In genomic region chr21:17427831-17428483, GRCh38 we compare ENCODE assay signal across 13 cellular contexts.
DNase-seq lines count a peak whose midpoint lies in the region; ATAC-seq and TF ChIP-seq lines count a peak whose summit lies in the region.
"Had no signal": no experiment of that assay in that cellular context is flagged by ENCODE, and none has a peak within 500 bp of the region (broad histone marks: within the 10 kb centered on the region; RNA-seq: fewer than 3 reads in every experiment).

No MANE protein-coding gene starts in this region.

- no peak overlapping the region for H2BK15ac ChIP-seq in neuronal stem cell (ENCODE audit: low read length)

- H3K79me1 ChIP-seq in neuronal stem cell (ENCODE audit: low read depth, low read length) = no peaks in the 10 kb centered on the region

- H4K91ac ChIP-seq in neuronal stem cell (ENCODE audit: low read depth, low read length, poor library complexity) = no peak overlapping the region

- H2BK120ac ChIP-seq in neuronal stem cell (ENCODE audit: low read depth, low read length) = no peak overlapping the region

- H3K27me3 ChIP-seq in neuronal stem cell (ENCODE audit: control insufficient read depth in 3 of 3, insufficient read depth in 3 of 3, low read depth in 1 of 3, low read length in 3 of 3) (no peaks in the 10 kb centered on the region), osteoblast (ENCODE audit: insufficient read depth, low read length) (no peaks in the 10 kb centered on the region)
- H3K27me3 ChIP-seq: heart left ventricle had no signal

- H3K4me3 ChIP-seq in neuronal stem cell (ENCODE audit: low read length in 2 of 2) (no peak overlapping the region), osteoblast (ENCODE audit: insufficient read depth, low read length) (no peak overlapping the region)
- H3K4me3 ChIP-seq: heart left ventricle had no signal

- peak; percentile 96 for ATAC-seq in GM19452 (IDR thresholded peaks at IDR 0.05; ENCODE audit: unreplicated experiment)
- peak; percentile 90 for ATAC-seq in HG02938 (IDR thresholded peaks at IDR 0.05; ENCODE audit: unreplicated experiment)
- ATAC-seq in HG03575 (IDR thresholded peaks at IDR 0.05; ENCODE audit: extremely low read depth, insufficient number of reproducible peaks, low FRiP score, unreplicated experiment) = peak; percentile 95
- ATAC-seq: heart left ventricle had no signal

- H3K9me3 ChIP-seq in neuronal stem cell (replicated peaks in 1 of 2; ENCODE audit: control insufficient read depth in 2 of 2, insufficient read depth in 1 of 2, low read depth in 1 of 2, low read length in 2 of 2) (no peaks in the 10 kb centered on the region), osteoblast (ENCODE audit: low read depth, low read length) (no peaks in the 10 kb centered on the region)
- H3K9me3 ChIP-seq: heart left ventricle had no signal

- H2BK5ac ChIP-seq in neuronal stem cell (ENCODE audit: low read length) = no peak overlapping the region

- no peak overlapping the region for H2BK12ac ChIP-seq in neuronal stem cell (ENCODE audit: low read length)

- no CpG with 5 or more reads among the region's 10 CpGs for WGBS in neuronal stem cell (ENCODE audit: extremely low coverage in 2 of 2, insufficient read length in 2 of 2, insufficient replicate concordance in 1 of 2), 2 donors

- H3K9ac ChIP-seq in neuronal stem cell (ENCODE audit: low read depth, low read length, poor library complexity) = no peak overlapping the region

- no peak overlapping the region for H3K4ac ChIP-seq in neuronal stem cell (ENCODE audit: low read length)

- no peak overlapping the region for H2AFZ ChIP-seq in neuronal stem cell (ENCODE audit: low read length)
- H2AFZ ChIP-seq in osteoblast (ENCODE audit: low read length) = no peak overlapping the region

- H3K4me1 ChIP-seq in neuronal stem cell (ENCODE audit: control insufficient read depth in 2 of 2, insufficient read depth in 1 of 2, low read depth in 1 of 2, low read length in 2 of 2) (no peaks in the 10 kb centered on the region), osteoblast (ENCODE audit: insufficient read depth, low read length) (no peaks in the 10 kb centered on the region)
- H3K4me1 ChIP-seq: heart left ventricle had no signal

- TF ChIP-seq CTCF in osteoblast (IDR thresholded peaks at IDR 0.05; ENCODE audit: extremely low read depth, low read depth, low read length) = no peak

- H4K8ac ChIP-seq in neuronal stem cell (ENCODE audit: low read depth, low read length) = no peak overlapping the region

- no peaks in the 10 kb centered on the region for H3K79me2 ChIP-seq in osteoblast (ENCODE audit: insufficient read depth, low read length)

- no peaks in the 10 kb centered on the region for H3K36me3 ChIP-seq in neuronal stem cell (replicated peaks in 1 of 2; ENCODE audit: control insufficient read depth in 2 of 2, insufficient read depth in 2 of 2, low read length in 2 of 2)
- H3K36me3 ChIP-seq in osteoblast (ENCODE audit: insufficient read depth, low read length) = no peaks in the 10 kb centered on the region
- H3K36me3 ChIP-seq: heart left ventricle had no signal

- no peak overlapping the region for H2AK5ac ChIP-seq in neuronal stem cell (ENCODE audit: low read depth, low read length)

- H3K27ac ChIP-seq in neuronal stem cell (replicated peaks; ENCODE audit: low read length) = no peak overlapping the region
- no peak overlapping the region for H3K27ac ChIP-seq in osteoblast (ENCODE audit: low read depth, low read length)
- H3K27ac ChIP-seq: heart left ventricle had no signal

- no peak overlapping the region for H3K14ac ChIP-seq in neuronal stem cell (ENCODE audit: low read length)

- TF ChIP-seq POLR2A in erythroblast (IDR thresholded peaks at IDR 0.05; ENCODE audit: low read length) = no peak

- peak; percentile 85 for DNase-seq in DMS79 treated with DMSO at 0.1 percent for 48 hours (lab: John Stamatoyannopoulos, UW)
- DNase-seq in UCSD-AML1 (lab: John Stamatoyannopoulos, UW; ENCODE audit: unreplicated experiment) = no peak
- DNase-seq in erythroblast (lab: John Stamatoyannopoulos, UW) = no peak
- no peak for DNase-seq in neuronal stem cell (ENCODE audit: low spot score)
- no peak for DNase-seq in osteoblast (ENCODE audit: insufficient read length, low spot score, missing footprints)
- DNase-seq: activated gamma-delta T cell treated with Interleukin-2 at 50 U/mL for 16 hours, cortex of kidney, heart left ventricle, mesenchymal stem cell, NCI-H1105 had no signal

- no peaks in the 10 kb centered on the region for H4K20me1 ChIP-seq in osteoblast (ENCODE audit: insufficient read depth, low read length)

- H3K4me2 ChIP-seq in neuronal stem cell (ENCODE audit: insufficient read depth, low read length, poor library complexity, severe bottlenecking) (no peak overlapping the region), osteoblast (ENCODE audit: insufficient read depth, low read length) (no peak overlapping the region)

- no peak overlapping the region for H3K18ac ChIP-seq in neuronal stem cell (ENCODE audit: low read length)

- no peak overlapping the region for H3K23ac ChIP-seq in neuronal stem cell (ENCODE audit: low read depth, low read length, poor library complexity)
